ENCODE assay signal across 20 cellular contexts in the genomic region with DNA sequence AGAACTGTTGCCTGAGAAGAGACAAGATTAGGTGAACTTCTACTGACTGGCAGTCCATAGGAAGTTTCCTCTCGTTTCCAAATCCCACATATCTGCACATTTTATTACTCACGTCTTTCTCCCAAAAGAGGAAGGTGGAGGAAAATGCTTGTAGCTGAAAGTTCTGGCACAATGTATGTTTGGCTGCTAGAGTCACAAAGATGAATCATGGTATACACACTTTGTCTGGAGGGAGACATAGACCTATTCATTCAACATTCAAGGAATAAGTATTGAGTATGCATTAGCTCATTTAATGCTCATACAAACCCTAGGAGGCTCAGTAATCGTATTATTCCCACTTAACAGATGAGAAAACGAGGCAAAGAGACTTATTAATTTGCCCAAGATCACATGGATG.
"Had no signal": no experiment of that assay in that cellular context is flagged by ENCODE, and none has a peak within 500 bp of the region (broad histone marks: within the 10 kb centered on the region; RNA-seq: fewer than 3 reads in every experiment).

No MANE protein-coding gene starts in this region.

- H3K36me3 ChIP-seq: esophagus muscularis mucosa, gastrocnemius medialis, heart right ventricle, left lung, lower lobe of right lung had no signal

- H3K27me3 ChIP-seq: dorsolateral prefrontal cortex, esophagus muscularis mucosa, gastrocnemius medialis, left lung had no signal

- H3K4me3 ChIP-seq: coronary artery, dorsolateral prefrontal cortex, esophagus muscularis mucosa, gastrocnemius medialis, heart right ventricle, left lung, lower lobe of right lung, mucosa of descending colon had no signal

- H3K27ac ChIP-seq: coronary artery, dorsolateral prefrontal cortex, esophagus muscularis mucosa, gastrocnemius medialis, heart right ventricle, left lung, lower lobe of right lung had no signal

- ATAC-seq: gastrocnemius medialis, heart right ventricle, left cardiac atrium, left lung, left ventricle myocardium superior, lower lobe of right lung, mucosa of descending colon had no signal

- DNase-seq: dermis blood vessel endothelial cell; dorsolateral prefrontal cortex; effector CD4-positive, alpha-beta T cell; effector memory CD4-positive, alpha-beta T cell; foreskin fibroblast; foreskin melanocyte; gastrocnemius medialis; glutamatergic neuron; head of caudate nucleus; heart right ventricle; hippocampal formation; left cardiac atrium; left lung; left ventricle myocardium superior; lower lobe of right lung; mesenchymal stem cell; mucosa of descending colon; naive B cell had no signal

- H3K4me1 ChIP-seq: esophagus muscularis mucosa, gastrocnemius medialis, heart right ventricle, left lung, lower lobe of right lung had no signal

- H3K9me3 ChIP-seq: gastrocnemius medialis, lower lobe of right lung had no signal
